ENCODE assay signal across 1 cellular context in genomic region chr2:29372185-29372584, GRCh38.
TF ChIP-seq lines count a peak whose summit lies in the region.

No MANE protein-coding gene starts in this region.

TF ChIP-seq in GM23338, 12 proteins besides CTCF, POLR2A, EP300 and RAD21 (continued from another document):
- TF ChIP-seq ZNF462 (CRISPR knock-in tag; IDR thresholded peaks at IDR 0.05) (no peak), EZH2phosphoT487 (IDR thresholded peaks at IDR 0.05; ENCODE audit: unreplicated experiment) (no peak)
